19 cellular contexts compared by ENCODE assay signal in genomic region chr20:10236540-10237533, GRCh38. TPM values are rescaled to one million over a fixed set of nuclear protein-coding genes. Genes with fewer than 3 reads are reported as not detected.
DNase-seq lines count a peak whose midpoint lies in the region; ATAC-seq lines count a peak whose summit lies in the region.
"Had no signal": no experiment of that assay in that cellular context is flagged by ENCODE, and none has a peak within 500 bp of the region (broad histone marks: within the 10 kb centered on the region; RNA-seq: fewer than 3 reads in every experiment).

No MANE protein-coding gene starts in this region.

- no peak for ATAC-seq in GM18502 (IDR thresholded peaks at IDR 0.05; ENCODE audit: poor library complexity, unreplicated experiment)
- ATAC-seq: Panc1, SK-N-SH treated with all-trans-retinoic acid at 6 μM for 48 hours had no signal

- DNase-seq in D341Med (ENCODE audit: low spot score) (peak; percentile 79), NCI-H82 (lab: John Stamatoyannopoulos, UW) (peak; percentile 87), cerebellar cortex (ENCODE audit: low spot score) (peak; percentile 70), myocyte (ENCODE audit: low read depth) (peak; percentile 67), NK-92 (lab: John Stamatoyannopoulos, UW; ENCODE audit: unreplicated experiment) (no peak), HPDE6-E6E7 (ENCODE audit: extremely low spot score) (no peak), T1000 (lab: John Stamatoyannopoulos, UW) (no peak)
- DNase-seq: CD4-positive, CD25-positive, alpha-beta regulatory T cell; DND-41; GM23248; NCI-H1417; NCI-H1694 treated with DMSO at 0.1 percent for 48 hours; NCI-H2081 treated with DMSO at 0.1 percent for 48 hours; NCI-H446 treated with DMSO at 0.1 percent for 48 hours; NCI-H69 had no signal

RNA-seq across cellular contexts. Expression of gene SNAP25, which starts 18.2 kb away (rescaled TPM):
- 0.16 and 0.64 TPM in 2 replicates for total RNA-seq in myocyte
- polyA plus RNA-seq in myocyte (2012), result not detected
- total RNA-seq: CD4-positive, CD25-positive, alpha-beta regulatory T cell; GM23248 had no signal
- polyA plus RNA-seq: CD4-positive, CD25-positive, alpha-beta regulatory T cell; IgD-negative memory B cell had no signal

Comparison
In these comparisons a context has a peak if more than half of its experiments do, and no peak if none do; other contexts are left out.
1. DNase-seq: peak in D341Med (single experiment), NCI-H82 (single experiment), cerebellar cortex (single experiment) and myocyte (single experiment); none in NK-92 (single experiment), HPDE6-E6E7 (single experiment) and T1000 (single experiment).